12 cellular contexts compared by ENCODE assay signal in genomic region chr9:87570000-87570834, GRCh38.
DNase-seq lines count a peak whose midpoint lies in the region; ATAC-seq and TF ChIP-seq lines count a peak whose summit lies in the region.
"Had no signal": no experiment of that assay in that cellular context is flagged by ENCODE, and none has a peak within 500 bp of the region (broad histone marks: within the 10 kb centered on the region; RNA-seq: fewer than 3 reads in every experiment).

No MANE protein-coding gene starts in this region.

- no peaks in the 10 kb centered on the region for H3K9me2 ChIP-seq in MM.1S (replicated peaks; ENCODE audit: insufficient read depth, low read length)

- H4K20me1 ChIP-seq in smooth muscle cell (ENCODE audit: low read depth) (peaks cover 25% of the 10 kb centered on the region), MM.1S (ENCODE audit: insufficient read depth, low read length) (no peaks in the 10 kb centered on the region)

- H3K9me3 ChIP-seq in HUES48 (ENCODE audit: control insufficient read depth, insufficient read depth, low read length) (no peaks in the 10 kb centered on the region), smooth muscle cell (replicated peaks; ENCODE audit: low read depth) (no peaks in the 10 kb centered on the region), MM.1S (replicated peaks; ENCODE audit: insufficient read depth, low read length) (no peaks in the 10 kb centered on the region)

- peak overlapping the region; percentile 65 for H3K27ac Mint-ChIP-seq in glutamatergic neuron (ENCODE audit: unreplicated experiment)
- H3K27ac Mint-ChIP-seq: activated T-cell treated with anti-CD3 and anti-CD28 coated beads, Interleukin-2, amount 50 U/mL, for 72 hours had no signal

- no peak for DNase-seq in glutamatergic neuron
- no peak for DNase-seq in smooth muscle cell (lab: John Stamatoyannopoulos, UW; ENCODE audit: unreplicated experiment)
- no peak for DNase-seq in stimulated activated naive CD4-positive, alpha-beta T cell (lab: John Stamatoyannopoulos, UW)
- no peak for DNase-seq in MM.1S
- no peak for DNase-seq in activated naive CD4-positive, alpha-beta T cell treated with Interleukin-2 at 50 U/mL for 16 hours
- DNase-seq in MV-4-11 (lab: John Stamatoyannopoulos, UW) = no peak
- DNase-seq: activated T-cell treated with anti-CD3 and anti-CD28 coated beads, Interleukin-2, amount 50 U/mL, for 72 hours; EL; NCI-H446; stimulated activated naive CD8-positive, alpha-beta T cell treated with anti-CD3 and anti-CD28 coated beads, Interleukin-15, Interleukin-2, amounts not matched to agents 100 U/mL and 50 U/mL, for 24 hours had no signal

- peak overlapping the region; percentile 59 for H3K27ac ChIP-seq in HUES48 (ENCODE audit: low read depth, low read length)
- no peak overlapping the region for H3K27ac ChIP-seq in smooth muscle cell (ENCODE audit: low read depth)
- no peak overlapping the region for H3K27ac ChIP-seq in MM.1S (ENCODE audit: low read length)

- peaks cover 58% of the 10 kb centered on the region for H3K4me1 Mint-ChIP-seq in glutamatergic neuron (ENCODE audit: low read depth, unreplicated experiment)

- H3K27me3 ChIP-seq in HUES48 (ENCODE audit: control insufficient read depth, insufficient read depth, low read length) (no peaks in the 10 kb centered on the region), smooth muscle cell (ENCODE audit: low read depth) (no peaks in the 10 kb centered on the region), MM.1S (replicated peaks; ENCODE audit: insufficient read depth, low read length) (no peaks in the 10 kb centered on the region)

- peaks cover 9% of the 10 kb centered on the region for H3K9me3 Mint-ChIP-seq in glutamatergic neuron (ENCODE audit: unreplicated experiment)
- H3K9me3 Mint-ChIP-seq: activated T-cell treated with anti-CD3 and anti-CD28 coated beads, Interleukin-2, amount 50 U/mL, for 72 hours had no signal

- peaks cover 6% of the 10 kb centered on the region for H3F3A ChIP-seq in smooth muscle cell (ENCODE audit: low read depth)
- no peaks in the 10 kb centered on the region for H3F3A ChIP-seq in MM.1S (ENCODE audit: insufficient read depth, low read length)

- H3K36me3 ChIP-seq in HUES48 (ENCODE audit: control insufficient read depth, insufficient read depth, low read length) (no peaks in the 10 kb centered on the region), smooth muscle cell (ENCODE audit: low read depth) (no peaks in the 10 kb centered on the region), MM.1S (replicated peaks; ENCODE audit: insufficient read depth, low read length) (no peaks in the 10 kb centered on the region)

- H3K4me2 ChIP-seq in smooth muscle cell (peak overlapping the region; percentile 70), MM.1S (ENCODE audit: low read depth, low read length) (no peak overlapping the region)

- H3K4me1 ChIP-seq in HUES48 (ENCODE audit: control insufficient read depth, insufficient read depth, low read length) (peaks cover 46% of the 10 kb centered on the region), smooth muscle cell (ENCODE audit: low read depth) (peaks cover 29% of the 10 kb centered on the region), MM.1S (ENCODE audit: low read length) (no peaks in the 10 kb centered on the region)

- H3K36me3 Mint-ChIP-seq in glutamatergic neuron (ENCODE audit: unreplicated experiment) = no peaks in the 10 kb centered on the region

- H3K27me3 Mint-ChIP-seq in glutamatergic neuron (ENCODE audit: unreplicated experiment) = peaks cover 4% of the 10 kb centered on the region

- H3K79me2 ChIP-seq in smooth muscle cell (ENCODE audit: low read depth) = no peaks in the 10 kb centered on the region
- peaks cover 42% of the 10 kb centered on the region for H3K79me2 ChIP-seq in MM.1S (ENCODE audit: low read length)

- 61% methylated on average over 3 of the region's 3 CpGs for WGBS in smooth muscle cell (ENCODE audit: low lambda C conversion rate)

- H2AFZ ChIP-seq in smooth muscle cell (ENCODE audit: low read depth) = peak overlapping the region; percentile 10
- no peak overlapping the region for H2AFZ ChIP-seq in MM.1S (ENCODE audit: low read length)

- no peak overlapping the region for H3K9ac ChIP-seq in HUES48 (ENCODE audit: low read depth, low read length)
- no peak overlapping the region for H3K9ac ChIP-seq in smooth muscle cell (ENCODE audit: low read depth)
- H3K9ac ChIP-seq in MM.1S (ENCODE audit: low read length) = no peak overlapping the region

- TF ChIP-seq CTCF in glutamatergic neuron (IDR thresholded peaks at IDR 0.05; ENCODE audit: partially characterized antibody, unreplicated experiment) = no peak
- no peak for TF ChIP-seq CTCF in smooth muscle cell (IDR thresholded peaks at IDR 0.05; ENCODE audit: borderline replicate concordance, insufficient read depth, poor library complexity, severe bottlenecking)
- no peak for TF ChIP-seq CTCF in MM.1S (IDR thresholded peaks at IDR 0.05; ENCODE audit: low read length)

- peak overlapping the region; percentile 30 for H3K4me3 Mint-ChIP-seq in glutamatergic neuron (ENCODE audit: unreplicated experiment)
- H3K4me3 Mint-ChIP-seq: activated T-cell treated with anti-CD3 and anti-CD28 coated beads, Interleukin-2, amount 50 U/mL, for 72 hours had no signal

- peak; percentile 47 for ATAC-seq in GM19324 (IDR thresholded peaks at IDR 0.05; ENCODE audit: low FRiP score, unreplicated experiment)
- ATAC-seq: activated T-cell treated with anti-CD3 and anti-CD28 coated beads, Interleukin-2, amount 50 U/mL, for 72 hours; stimulated activated naive CD8-positive, alpha-beta T cell treated with anti-CD3 and anti-CD28 coated beads, Interleukin-15, Interleukin-2, amounts not matched to agents 100 U/mL and 50 U/mL, for 24 hours had no signal

- H3K4me3 ChIP-seq in HUES48 (ENCODE audit: low read depth, low read length) (no peak overlapping the region), smooth muscle cell (no peak overlapping the region), MM.1S (ENCODE audit: low read length) (no peak overlapping the region)
